ENCODE assay signal across 1 cellular context in genomic region chr12:110922652-110923051, GRCh38.
TF ChIP-seq lines count a peak whose summit lies in the region.

No MANE protein-coding gene starts in this region.

TF ChIP-seq in GM23338, 12 proteins besides CTCF, POLR2A, EP300 and RAD21 (continued from another document):
- TF ChIP-seq ETS1 (IDR thresholded peaks at IDR 0.05) = no peak
- TF ChIP-seq EZH2phosphoT487 (IDR thresholded peaks at IDR 0.05; ENCODE audit: unreplicated experiment) = no peak
- TF ChIP-seq ZNF114 (CRISPR knock-in tag; IDR thresholded peaks at IDR 0.05) = no peak
- no peak for TF ChIP-seq NANOG (IDR thresholded peaks at IDR 0.05; ENCODE audit: borderline replicate concordance)
- TF ChIP-seq EZH2 (IDR thresholded peaks at IDR 0.05; ENCODE audit: low read depth, unreplicated experiment) = no peak
- TF ChIP-seq POLR2AphosphoS5 (IDR thresholded peaks at IDR 0.05; ENCODE audit: low read depth) = no peak
- TF ChIP-seq STAT1 (IDR thresholded peaks at IDR 0.05; ENCODE audit: unreplicated experiment) = no peak
- TF ChIP-seq CREB1 (CRISPR knock-in tag; IDR thresholded peaks at IDR 0.05; ENCODE audit: low read depth) = no peak
- no peak for TF ChIP-seq ZNF331 (CRISPR knock-in tag; IDR thresholded peaks at IDR 0.05; ENCODE audit: low read depth)
- TF ChIP-seq ZNF462 (CRISPR knock-in tag; IDR thresholded peaks at IDR 0.05) = no peak
TF ChIP-seq in GM23338: peak in this region for 0.
